8 cellular contexts compared by ENCODE assay signal in the genomic region with DNA sequence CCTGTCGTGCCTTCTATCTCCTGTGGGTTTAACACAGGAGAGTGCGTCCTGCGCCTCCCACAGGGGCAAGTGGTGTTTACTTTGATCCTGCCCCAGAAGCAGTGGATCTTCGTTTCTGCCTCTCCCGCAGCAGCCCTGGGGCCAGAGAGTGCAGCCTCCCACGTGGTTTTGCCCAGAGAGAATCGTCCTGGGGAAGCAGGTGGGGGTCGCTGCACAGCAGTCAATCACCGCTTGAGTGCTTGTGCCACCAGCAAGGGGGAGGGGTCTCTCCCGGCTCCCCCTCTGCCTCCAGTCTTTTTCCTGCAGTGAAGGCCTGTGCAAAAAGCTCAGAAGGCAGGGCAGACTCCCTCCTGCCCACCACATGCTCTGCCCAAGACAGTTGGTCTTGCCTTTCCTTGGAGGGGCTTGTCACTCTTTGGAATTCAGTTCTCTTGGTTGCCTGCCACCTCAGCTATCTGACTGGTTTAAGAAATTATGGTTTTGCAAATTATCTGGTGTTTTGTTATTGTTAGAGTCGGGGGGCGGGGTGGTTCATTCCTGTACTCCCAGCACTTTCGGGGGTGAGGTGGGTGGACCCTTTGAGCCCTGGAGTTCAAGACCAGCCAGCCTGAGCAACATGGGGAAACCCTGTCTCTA. TPM values are rescaled to one million over a fixed set of nuclear protein-coding genes. Genes with fewer than 3 reads are reported as not detected.
DNase-seq lines count a peak whose midpoint lies in the region; ATAC-seq, FAIRE-seq and TF ChIP-seq lines count a peak whose summit lies in the region.

No MANE protein-coding gene starts in this region.

- H3K27me3 ChIP-seq in BLaER1 treated with 17β-estradiol and CSF1 and Interleukin-3, amounts not matched to agents 10 nM and 100 nM: no peaks in the 10 kb centered on the region
- H3K27me3 ChIP-seq in fibroblast of lung (ENCODE audit: control insufficient read depth, insufficient read depth, low read length) (no peaks in the 10 kb centered on the region), small intestine (ENCODE audit: control insufficient read depth in 2 of 2, insufficient read depth in 2 of 2, low read length in 2 of 2) (no peaks in the 10 kb centered on the region)

- H3K4me3 ChIP-seq in BLaER1 treated with 17β-estradiol and CSF1 and Interleukin-3, amounts not matched to agents 10 nM and 100 nM: peak overlapping the region in 2 of 10 experiments; percentile 20 to 41; a peak in 4 of 20 replicates
- H3K4me3 ChIP-seq in fibroblast of lung (replicated peaks in 1 of 4; ENCODE audit: control extremely low read depth in 1 of 4, insufficient read depth in 1 of 4, low read depth in 3 of 4, low read length in 4 of 4): peak overlapping the region in 1 of 4 experiments; percentile 7
- H3K4me3 ChIP-seq in small intestine (ENCODE audit: low read depth in 1 of 2, low read length in 2 of 2): no peak overlapping the region

- DNase-seq in RWPE1 (ENCODE audit: low spot score) (no peak), fibroblast of lung (ENCODE audit: low read depth in 2 of 2) (no peak), small intestine (no peak), GF-D8 (lab: John Stamatoyannopoulos, UW) (no peak), DMS53 (lab: John Stamatoyannopoulos, UW) (no peak)
- peak; percentile 28 to 30 for DNase-seq in stimulated activated CD4-positive, alpha-beta T cell treated with anti-CD3 and anti-CD28 coated beads, Interleukin-4, amount 100 ng/mL, for 4 hours

- POLR2A ChIA-PET in RWPE1 (lab: Yijun Ruan, JAX; ENCODE audit: low non-redundant PET): no interaction called here

- peak overlapping the region in 8 of 11 experiments; percentile 6 to 58 (median 36); a peak in 8 of 22 replicates for H3K9ac ChIP-seq in BLaER1 treated with 17β-estradiol and CSF1 and Interleukin-3, amounts not matched to agents 10 nM and 100 nM
- H3K9ac ChIP-seq in fibroblast of lung (ENCODE audit: insufficient read depth, low read length): peak overlapping the region; percentile 7

- H4K20me1 ChIP-seq in BLaER1 treated with 17β-estradiol and CSF1 and Interleukin-3, amounts not matched to agents 10 nM and 100 nM: no peaks in the 10 kb centered on the region; a peak in 1 of 22 replicates
- no peaks in the 10 kb centered on the region for H4K20me1 ChIP-seq in fibroblast of lung (ENCODE audit: control insufficient read depth, extremely low read depth, insufficient read depth, low read length)

- FAIRE-seq in small intestine (lab: Jason Lieb, UNC): no peak

- TF ChIP-seq CTCF in RWPE1 (conservative IDR thresholded peaks at IDR 0.05; ENCODE audit: low read depth) (peak; percentile 68), fibroblast of lung (conservative IDR thresholded peaks at IDR 0.05 in 1 of 2, IDR thresholded peaks at IDR 0.05 in 1 of 2; ENCODE audit: low read depth in 1 of 2, low read length in 2 of 2) (no peak)

- H3K4me2 ChIP-seq in BLaER1 treated with 17β-estradiol and CSF1 and Interleukin-3, amounts not matched to agents 10 nM and 100 nM: peak overlapping the region; percentile 72 to 94 (median 82)
- peak overlapping the region; percentile 44 for H3K4me2 ChIP-seq in fibroblast of lung (ENCODE audit: extremely low read depth, insufficient read depth, low read length)

- 19 to 31% (median 29%) methylated on average over 13 of the region's 13 CpGs for WGBS in small intestine, 3 donors

- peak overlapping the region; percentile 93 for H2AFZ ChIP-seq in fibroblast of lung (ENCODE audit: low read length)

- H3K36me3 ChIP-seq in BLaER1 treated with 17β-estradiol and CSF1 and Interleukin-3, amounts not matched to agents 10 nM and 100 nM: no peaks in the 10 kb centered on the region
- H3K36me3 ChIP-seq in fibroblast of lung (ENCODE audit: control insufficient read depth, insufficient read depth, low read length): no peaks in the 10 kb centered on the region
- H3K36me3 ChIP-seq in small intestine (ENCODE audit: control insufficient read depth in 2 of 2, insufficient read depth in 2 of 2, low read length in 2 of 2): no peaks in the 10 kb centered on the region

- H3K9me3 ChIP-seq in BLaER1 treated with 17β-estradiol and CSF1 and Interleukin-3, amounts not matched to agents 10 nM and 100 nM (replicated peaks in 1 of 11): no peaks in the 10 kb centered on the region
- H3K9me3 ChIP-seq in fibroblast of lung (ENCODE audit: control insufficient read depth, insufficient read depth, low read depth, low read length): no peaks in the 10 kb centered on the region
- H3K9me3 ChIP-seq in small intestine (ENCODE audit: control insufficient read depth, low read depth): no peaks in the 10 kb centered on the region

- H3K79me2 ChIP-seq in fibroblast of lung (ENCODE audit: control insufficient read depth, insufficient read depth, low read length): no peaks in the 10 kb centered on the region

- H3K27ac ChIP-seq in BLaER1 treated with 17β-estradiol and CSF1 and Interleukin-3, amounts not matched to agents 10 nM and 100 nM: peak overlapping the region in 8 of 11 experiments; percentile 18 to 51 (median 42); a peak in 10 of 22 replicates
- H3K27ac ChIP-seq in RWPE1: no peak overlapping the region
- peak overlapping the region; percentile 32 for H3K27ac ChIP-seq in fibroblast of lung (ENCODE audit: insufficient read depth, low read length)
- H3K27ac ChIP-seq in small intestine (ENCODE audit: low read depth in 1 of 2, low read length in 1 of 2): peak overlapping the region in 1 of 2 donors; percentile 19

- H3K4me1 ChIP-seq in BLaER1 treated with 17β-estradiol and CSF1 and Interleukin-3, amounts not matched to agents 10 nM and 100 nM: peaks cover 24 to 40% (median 33%) of the 10 kb centered on the region in 10 experiments
- H3K4me1 ChIP-seq in fibroblast of lung (ENCODE audit: control insufficient read depth, extremely low read depth, insufficient read depth, low read length): peaks cover 8% of the 10 kb centered on the region
- H3K4me1 ChIP-seq in small intestine (ENCODE audit: control insufficient read depth in 2 of 2, insufficient read depth in 1 of 2, low read depth in 1 of 2, low read length in 1 of 2): no peaks in the 10 kb centered on the region

- CTCF ChIA-PET in RWPE1 (lab: Yijun Ruan, JAX): interaction anchor here (0.5 to 1.3 kb wide), 5 partner anchors 13 to 280 kb away, joined by 3 to 5 read pairs (median 3); no protein-coding TSS in a partner anchor

- ATAC-seq in GM21723 (IDR thresholded peaks at IDR 0.05; ENCODE audit: unreplicated experiment): peak; percentile 46

RNA-seq across cellular contexts. Expression of gene STOML1, which starts 26.9 kb away (rescaled TPM):
- total RNA-seq in fibroblast of lung: 9.2 and 24.8 TPM in 2 replicates
- polyA plus RNA-seq in fibroblast of lung (8.7 and 9.8 TPM in 2 replicates), small intestine (10 to 100 TPM in 1 of 3 donors, 1 to 10 TPM in 2; 7.8 to 22.1 (median 8.9) TPM)
- polyA plus RNA-seq in fibroblast of lung (2012): 17.9 and 21.1 TPM in 2 replicates
- 23.9 and 42.9 TPM in 2 replicates for polyA minus RNA-seq in fibroblast of lung (ENCODE audit: low replicate concordance)

RNA-seq across cellular contexts. Expression of gene PML, which starts 29.3 kb away (rescaled TPM):
- 16.4 and 34.0 TPM in 2 replicates for total RNA-seq in fibroblast of lung
- polyA plus RNA-seq in fibroblast of lung (11.1 and 15.5 TPM in 2 replicates), small intestine (10 to 100 TPM; 16.5 to 31.1 (median 28.3) TPM)
- polyA plus RNA-seq in fibroblast of lung (2012): 54.7 and 63.1 TPM in 2 replicates
- polyA minus RNA-seq in fibroblast of lung (ENCODE audit: low replicate concordance): 101 and 102 TPM in 2 replicates

RNA-seq across cellular contexts. Expression of gene LOXL1, which starts 39.0 kb away (rescaled TPM):
- 65.6 and 91.4 TPM in 2 replicates for total RNA-seq in fibroblast of lung
- polyA plus RNA-seq in fibroblast of lung (163 and 188 TPM in 2 replicates), small intestine (1 to 10 TPM; 2.2 to 6.1 (median 3.8) TPM)
- 252 and 290 TPM in 2 replicates for polyA plus RNA-seq in fibroblast of lung (2012)
- polyA minus RNA-seq in fibroblast of lung (ENCODE audit: low replicate concordance): 596 and 875 TPM in 2 replicates

Comparison
In these comparisons a context has a peak if more than half of its experiments do, and no peak if none do; other contexts are left out.
1. DNase-seq: peak in stimulated activated CD4-positive, alpha-beta T cell treated with anti-CD3 and anti-CD28 coated beads, Interleukin-4, amount 100 ng/mL, for 4 hours (2 of 2); none in RWPE1 (single experiment), fibroblast of lung (0 of 2), small intestine (single experiment), GF-D8 (single experiment) and DMS53 (single experiment).
2. RNA of gene LOXL1, which starts 39.0 kb away (polyA plus RNA-seq): 163 to 290 TPM in fibroblast of lung; 2.2 to 6.1 TPM in small intestine; every median in the first group is over 10 times any median in the second.